In genomic region chrX:123731258-123731986, GRCh38 we compare ENCODE assay signal across 8 cellular contexts.
DNase-seq lines count a peak whose midpoint lies in the region; ATAC-seq and TF ChIP-seq lines count a peak whose summit lies in the region.

No MANE protein-coding gene starts in this region.

- H3K9me3 ChIP-seq in SK-N-MC (ENCODE audit: low read depth, low read length) = no peaks in the 10 kb centered on the region
- no peaks in the 10 kb centered on the region for H3K9me3 ChIP-seq in endocrine pancreas (ENCODE audit: control insufficient read depth, low read length)

- H3K27ac ChIP-seq in SK-N-MC = peak overlapping the region; percentile 81; the same call in 1 of the 2 replicates

- peaks cover 52% of the 10 kb centered on the region for H3K9me3 Mint-ChIP-seq in nephron progenitor cell

- DNase-seq in activated T-cell treated with anti-CD3 and anti-CD28 coated beads for 48 hours (ENCODE audit: low read depth) (peak; percentile 3), SK-N-MC (ENCODE audit: low read depth, low spot score) (no peak), nephron progenitor cell (peak; percentile 25), SIG-M5 treated with dmso at 0.1 percent for 504 hours (lab: John Stamatoyannopoulos, UW; ENCODE audit: unreplicated experiment) (no peak), SKM-1 (lab: John Stamatoyannopoulos, UW; ENCODE audit: unreplicated experiment) (no peak)
- DNase-seq in activated T-cell treated with anti-CD3 and anti-CD28 coated beads, Interleukin-2, amount 50 U/mL, for 1 hour = no peak

- no peak for TF ChIP-seq CTCF in nephron progenitor cell (IDR thresholded peaks at IDR 0.05)

- peak overlapping the region; percentile 97 for H3K27ac Mint-ChIP-seq in nephron progenitor cell

- peaks cover 12% of the 10 kb centered on the region for H3K4me1 ChIP-seq in endocrine pancreas (ENCODE audit: control insufficient read depth, insufficient read depth, low read length)

- H3K4me3 Mint-ChIP-seq in nephron progenitor cell = peak overlapping the region; percentile 93

- peak overlapping the region; percentile 89 for H3K9ac ChIP-seq in SK-N-MC (ENCODE audit: insufficient read length)
- peak overlapping the region; percentile 87 for H3K9ac ChIP-seq in endocrine pancreas (ENCODE audit: control insufficient read depth, insufficient read depth, low read length)

- H3K36me3 Mint-ChIP-seq in nephron progenitor cell (ENCODE audit: low read depth) = peaks cover 11% of the 10 kb centered on the region

- H3K36me3 ChIP-seq in SK-N-MC (ENCODE audit: insufficient read depth, low read length) (peaks cover 17% of the 10 kb centered on the region), endocrine pancreas (ENCODE audit: control insufficient read depth, insufficient read depth, low read length) (no peaks in the 10 kb centered on the region)

- no peaks in the 10 kb centered on the region for H3K27me3 ChIP-seq in endocrine pancreas (ENCODE audit: control insufficient read depth, insufficient read depth, low read length)

- peaks cover 5% of the 10 kb centered on the region for H3K27me3 Mint-ChIP-seq in nephron progenitor cell (ENCODE audit: low read depth, poor library complexity)

- H3K4me1 Mint-ChIP-seq in nephron progenitor cell = peaks cover 24% of the 10 kb centered on the region

- no peak for ATAC-seq in HG02870 (IDR thresholded peaks at IDR 0.05; ENCODE audit: unreplicated experiment)

- peak overlapping the region; percentile 86 for H3K4me3 ChIP-seq in SK-N-MC
- peak overlapping the region; percentile 87 for H3K4me3 ChIP-seq in endocrine pancreas (ENCODE audit: control insufficient read depth, insufficient read depth, low read length)

Comparison
In these comparisons a context has a peak if more than half of its experiments do, and no peak if none do; other contexts are left out.
1. DNase-seq: peak in activated T-cell treated with anti-CD3 and anti-CD28 coated beads for 48 hours (single experiment) and nephron progenitor cell (single experiment); none in activated T-cell treated with anti-CD3 and anti-CD28 coated beads, Interleukin-2, amount 50 U/mL, for 1 hour (single experiment), SK-N-MC (single experiment), SIG-M5 treated with dmso at 0.1 percent for 504 hours (single experiment) and SKM-1 (single experiment).